In the genomic region with DNA sequence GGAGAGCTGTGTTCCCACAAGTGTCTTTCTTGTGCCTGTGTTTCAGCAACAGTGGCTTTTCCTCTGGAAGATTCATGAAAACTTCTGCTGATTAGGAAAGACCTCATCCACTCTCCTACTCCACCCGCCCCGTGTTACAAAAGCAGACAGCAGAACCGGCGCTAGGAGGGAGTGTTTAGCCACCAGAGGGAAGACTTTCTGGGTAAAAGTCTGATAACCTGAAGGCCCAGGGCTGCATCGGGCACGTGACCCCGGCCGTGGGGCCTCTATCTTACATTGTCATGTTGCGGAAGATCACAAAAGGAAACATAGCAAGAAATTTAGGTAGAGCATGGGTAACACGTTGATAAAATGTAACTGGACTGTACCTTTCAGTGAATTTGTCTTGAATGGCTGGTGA, we compare ENCODE assay signal across 10 cellular contexts. TPM values are rescaled to one million over a fixed set of nuclear protein-coding genes. Genes with fewer than 3 reads are reported as not detected.
A peak's percentile ranks its signal among the peaks of the same experiment; 100 is the strongest.
DNase-seq lines count a peak whose midpoint lies in the region; ATAC-seq and TF ChIP-seq lines count a peak whose summit lies in the region.
"Had no signal": no experiment of that assay in that cellular context is flagged by ENCODE, and none has a peak within 500 bp of the region (broad histone marks: within the 10 kb centered on the region; RNA-seq: fewer than 3 reads in every experiment).

No MANE protein-coding gene starts in this region.

- no peaks in the 10 kb centered on the region for H3K4me1 Mint-ChIP-seq in activated T-helper 17 cell treated with anti-CD3 and anti-CD28 coated beads, Interleukin-2, amount 50 U/mL, for 72 hours

- H3K27me3 ChIP-seq in PC-3 (ENCODE audit: low read length) (no peaks in the 10 kb centered on the region), foreskin keratinocyte (no peaks in the 10 kb centered on the region)

- peak; percentile 2 for DNase-seq in stimulated activated CD4-positive, alpha-beta T cell treated with anti-CD3 and anti-CD28 coated beads, Interleukin-12 subunit alpha, Interleukin-12 subunit beta, amount 100 ng/mL, for 4 hours
- DNase-seq in stimulated activated CD4-positive, alpha-beta T cell treated with anti-CD3 and anti-CD28 coated beads, Interleukin-4, amount 100 ng/mL, for 4 hours, result no peak
- DNase-seq in PC-3 (peak; percentile 63), foreskin keratinocyte (no peak), superior temporal gyrus (ENCODE audit: extremely low spot score) (no peak)
- DNase-seq: activated T-cell treated with anti-CD3 and anti-CD28 coated beads for 4 hours had no signal

- ATAC-seq in PC-3 (peak; percentile 85), foreskin keratinocyte (peak; percentile 29), HG03565 (IDR thresholded peaks at IDR 0.05; ENCODE audit: unreplicated experiment) (no peak), GM21526 (IDR thresholded peaks at IDR 0.05; ENCODE audit: low FRiP score, unreplicated experiment) (no peak)
- ATAC-seq in activated T-helper 17 cell treated with anti-CD3 and anti-CD28 coated beads, Interleukin-2, amount 50 U/mL, for 72 hours (replicated peaks), result no peak

- no peaks in the 10 kb centered on the region for H3K36me3 Mint-ChIP-seq in activated T-helper 17 cell treated with anti-CD3 and anti-CD28 coated beads, Interleukin-2, amount 50 U/mL, for 72 hours (ENCODE audit: low read depth)
- H3K36me3 Mint-ChIP-seq: IgD-negative memory B cell had no signal

- H3K4me3 ChIP-seq in PC-3 (ENCODE audit: low read length), result no peak overlapping the region

- H3K79me2 ChIP-seq in PC-3 (ENCODE audit: low read length), result no peaks in the 10 kb centered on the region

- H3K9me3 ChIP-seq in PC-3 (ENCODE audit: low read length), result no peaks in the 10 kb centered on the region

- peak; percentile 80 for TF ChIP-seq CTCF in PC-3 (conservative IDR thresholded peaks at IDR 0.05; ENCODE audit: low read depth, low read length)
- peak; percentile 50 for TF ChIP-seq CTCF in foreskin keratinocyte (conservative IDR thresholded peaks at IDR 0.05)

- H3K4me1 ChIP-seq in PC-3 (ENCODE audit: insufficient read depth, low read length) (no peaks in the 10 kb centered on the region), foreskin keratinocyte (no peaks in the 10 kb centered on the region)

- no peaks in the 10 kb centered on the region for H3K36me3 ChIP-seq in PC-3 (ENCODE audit: low read depth, low read length)

- no peak overlapping the region for H3K4me2 ChIP-seq in PC-3 (ENCODE audit: low read length)

- H3F3A ChIP-seq in PC-3 (ENCODE audit: low read length, unreplicated experiment), result no peaks in the 10 kb centered on the region

- CTCF ChIA-PET in PC-3 (lab: Charles Lee), result no interaction called here

- no peaks in the 10 kb centered on the region for H3K9me2 ChIP-seq in PC-3 (replicated peaks; ENCODE audit: low read length)

- POLR2A ChIA-PET in PC-3 (lab: Charles Lee; ENCODE audit: unreplicated experiment), result no interaction called here

- H2AFZ ChIP-seq in PC-3 (ENCODE audit: low read length), result no peak overlapping the region

- no TSS peak for BruUV-seq in PC-3 (replicated peaks; lab: Mats Ljungman, UMichigan)

- no peak overlapping the region for H3K27ac Mint-ChIP-seq in activated T-helper 17 cell treated with anti-CD3 and anti-CD28 coated beads, Interleukin-2, amount 50 U/mL, for 72 hours
- H3K27ac Mint-ChIP-seq: IgD-negative memory B cell had no signal

- H3K9ac ChIP-seq in PC-3 (ENCODE audit: low read length), result no peak overlapping the region

- H3K4me3 Mint-ChIP-seq in activated T-helper 17 cell treated with anti-CD3 and anti-CD28 coated beads, Interleukin-2, amount 50 U/mL, for 72 hours, result no peak overlapping the region

- H3K27ac ChIP-seq in PC-3 (ENCODE audit: low read length), result no peak overlapping the region
- H3K27ac ChIP-seq in foreskin keratinocyte, result no peak overlapping the region

- no peaks in the 10 kb centered on the region for H3K9me3 Mint-ChIP-seq in activated T-helper 17 cell treated with anti-CD3 and anti-CD28 coated beads, Interleukin-2, amount 50 U/mL, for 72 hours

- intact Hi-C loops in PC-3 (cut with micrococcal nuclease), result loop anchor here (1.0 to 2.0 kb wide), 3 partner anchors 83 to 411 kb away; no protein-coding TSS in a partner anchor

- peaks cover 26% of the 10 kb centered on the region for H3K27me3 Mint-ChIP-seq in activated T-helper 17 cell treated with anti-CD3 and anti-CD28 coated beads, Interleukin-2, amount 50 U/mL, for 72 hours

- no peaks in the 10 kb centered on the region for H4K20me1 ChIP-seq in PC-3 (ENCODE audit: low read length)

RNA-seq across cellular contexts. Expression of a gene that starts 32.0 kb away (rescaled TPM):
- total RNA-seq in PC-3 (2014; rRNA removed), result not detected in 2 replicates
- not detected in 2 replicates for total RNA-seq in foreskin keratinocyte
- not detected in 2 replicates for polyA plus RNA-seq in foreskin keratinocyte
- not detected for total RNA-seq in activated T-helper 17 cell treated with anti-CD3 and anti-CD28 coated beads, Interleukin-2, amount 50 U/mL, for 72 hours
- polyA plus RNA-seq: IgD-negative memory B cell had no signal

RNA-seq across cellular contexts. Expression of a gene that starts 41.7 kb away (rescaled TPM):
- total RNA-seq in PC-3 (2014; rRNA removed) (not detected in 2 replicates), foreskin keratinocyte (not detected in 2 replicates)
- not detected in 2 replicates for polyA plus RNA-seq in foreskin keratinocyte
- not detected for total RNA-seq in activated T-helper 17 cell treated with anti-CD3 and anti-CD28 coated beads, Interleukin-2, amount 50 U/mL, for 72 hours
- polyA plus RNA-seq: IgD-negative memory B cell had no signal

Comparison
In these comparisons a context has a peak if more than half of its experiments do, and no peak if none do; other contexts are left out.
1. DNase-seq: peak in stimulated activated CD4-positive, alpha-beta T cell treated with anti-CD3 and anti-CD28 coated beads, Interleukin-12 subunit alpha, Interleukin-12 subunit beta, amount 100 ng/mL, for 4 hours (single experiment) and PC-3 (single experiment); none in stimulated activated CD4-positive, alpha-beta T cell treated with anti-CD3 and anti-CD28 coated beads, Interleukin-4, amount 100 ng/mL, for 4 hours (0 of 2), foreskin keratinocyte (0 of 2) and superior temporal gyrus (single experiment).
2. ATAC-seq: peak in PC-3 (single experiment) and foreskin keratinocyte (single experiment); none in HG03565 (single experiment), GM21526 (single experiment) and activated T-helper 17 cell treated with anti-CD3 and anti-CD28 coated beads, Interleukin-2, amount 50 U/mL, for 72 hours (single experiment).